In the genomic region with DNA sequence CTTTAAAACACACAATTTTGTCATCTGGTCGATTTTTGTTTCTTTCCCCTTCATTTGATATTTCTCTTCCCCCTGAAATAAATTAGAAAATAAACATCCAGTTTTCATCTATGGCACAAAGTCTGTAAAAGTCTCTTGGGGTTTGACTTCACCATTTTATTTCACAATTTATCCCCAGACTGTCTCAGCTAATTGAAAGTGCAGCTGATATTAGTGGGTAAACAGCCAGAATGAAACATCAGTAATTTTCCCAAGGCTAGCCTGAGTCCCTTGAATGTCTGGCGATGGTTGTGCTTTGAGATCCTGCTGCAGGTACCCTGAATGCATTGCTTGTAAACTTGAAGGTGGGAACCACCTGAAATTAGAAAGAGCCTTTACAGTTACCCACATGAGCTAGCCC, we compare ENCODE assay signal across 27 cellular contexts.
"Had no signal": no experiment of that assay in that cellular context is flagged by ENCODE, and none has a peak within 500 bp of the region (broad histone marks: within the 10 kb centered on the region; RNA-seq: fewer than 3 reads in every experiment).

No MANE protein-coding gene starts in this region.

- H3K4me3 Mint-ChIP-seq: dendritic cell treated with granulocyte-macrophage colony-stimulating factor and Interleukin-4, amounts not matched to agents 40 ng/mL and 50 ng/mL, for 4 days; immature natural killer cell; mesothelial cell of epicardium; naive B cell; natural killer cell treated with Interleukin-12 subunit alpha and Interleukin-12 subunit beta and Interleukin-15 and Interleukin-18, amount 100 ng/mL, for 72 hours; neural crest cell; stimulated activated naive CD8-positive, alpha-beta T cell treated with anti-CD3 and anti-CD28 coated beads, Interleukin-15, amount 100 ng/mL, for 72 hours had no signal

- H3K4me1 Mint-ChIP-seq: immature natural killer cell; naive B cell; stimulated activated naive CD8-positive, alpha-beta T cell treated with anti-CD3 and anti-CD28 coated beads, Interleukin-15, amount 100 ng/mL, for 72 hours had no signal

- H3K9ac ChIP-seq: parathyroid adenoma had no signal

- H3K27ac ChIP-seq: colonic mucosa, parathyroid adenoma, thyroid gland, upper lobe of left lung had no signal

- H3K4me3 ChIP-seq: colonic mucosa, mucosa of descending colon, smooth muscle cell, thyroid gland, upper lobe of left lung had no signal

- DNase-seq: central memory CD4-positive, alpha-beta T cell; colonic mucosa; effector memory CD4-positive, alpha-beta T cell; foreskin melanocyte; hypothalamus; immature natural killer cell; mesenchymal stem cell; mucosa of descending colon; naive B cell; stimulated activated CD4-positive, alpha-beta T cell treated with anti-CD3 and anti-CD28 coated beads, Interleukin-12 subunit alpha, Interleukin-12 subunit beta, amount 100 ng/mL, for 4 hours; stimulated activated CD4-positive, alpha-beta T cell treated with anti-CD3 and anti-CD28 coated beads, Interleukin-1b, Interleukin-23, amount 100 ng/mL, for 48 hours; stimulated activated CD4-positive, alpha-beta T cell treated with anti-CD3 and anti-CD28 coated beads, Interleukin-4, amount 100 ng/mL, for 1 hour; stimulated activated CD8-positive, alpha-beta memory T cell treated with anti-CD3 and anti-CD28 coated beads, Interleukin-4, amount 100 ng/mL, for 48 hours; stimulated activated naive CD4-positive, alpha-beta T cell; stimulated activated naive CD8-positive, alpha-beta T cell treated with anti-CD3 and anti-CD28 coated beads, Interleukin-15, amount 100 ng/mL, for 72 hours; thyroid gland; upper lobe of left lung had no signal

- H3K9me3 Mint-ChIP-seq: dendritic cell treated with granulocyte-macrophage colony-stimulating factor and Interleukin-4, amounts not matched to agents 40 ng/mL and 50 ng/mL, for 4 days; immature natural killer cell; mesothelial cell of epicardium; naive B cell; natural killer cell treated with Interleukin-12 subunit alpha and Interleukin-12 subunit beta and Interleukin-15 and Interleukin-18, amount 100 ng/mL, for 72 hours; neural crest cell; stimulated activated naive CD8-positive, alpha-beta T cell treated with anti-CD3 and anti-CD28 coated beads, Interleukin-15, amount 100 ng/mL, for 72 hours had no signal

- H3K9me3 ChIP-seq: colonic mucosa, mucosa of descending colon, thyroid gland, upper lobe of left lung had no signal

- H3K27ac Mint-ChIP-seq: dendritic cell treated with granulocyte-macrophage colony-stimulating factor and Interleukin-4, amounts not matched to agents 40 ng/mL and 50 ng/mL, for 4 days; immature natural killer cell; mesothelial cell of epicardium; naive B cell; natural killer cell treated with Interleukin-12 subunit alpha and Interleukin-12 subunit beta and Interleukin-15 and Interleukin-18, amount 100 ng/mL, for 72 hours; progenitor cell of endocrine pancreas; stimulated activated naive CD8-positive, alpha-beta T cell treated with anti-CD3 and anti-CD28 coated beads, Interleukin-15, amount 100 ng/mL, for 72 hours had no signal

- FAIRE-seq: keratinocyte, urothelium cell line had no signal

- ATAC-seq: mucosa of descending colon; natural killer cell treated with Interleukin-12 subunit alpha and Interleukin-12 subunit beta and Interleukin-15 and Interleukin-18, amount 100 ng/mL, for 72 hours; sciatic nerve; stimulated activated naive CD8-positive, alpha-beta T cell treated with anti-CD3 and anti-CD28 coated beads, Interleukin-15, amount 100 ng/mL, for 72 hours had no signal

- H3K36me3 ChIP-seq: colonic mucosa, thyroid gland, upper lobe of left lung had no signal

- H3K4me1 ChIP-seq: colonic mucosa, parathyroid adenoma, thyroid gland had no signal

- H3K36me3 Mint-ChIP-seq: immature natural killer cell; mesothelial cell of epicardium; naive B cell; natural killer cell treated with Interleukin-12 subunit alpha and Interleukin-12 subunit beta and Interleukin-15 and Interleukin-18, amount 100 ng/mL, for 72 hours had no signal

- H3K27me3 ChIP-seq: colonic mucosa, thyroid gland, upper lobe of left lung had no signal

- H3K27me3 Mint-ChIP-seq: dendritic cell treated with granulocyte-macrophage colony-stimulating factor and Interleukin-4, amounts not matched to agents 40 ng/mL and 50 ng/mL, for 4 days; progenitor cell of endocrine pancreas; stimulated activated naive CD8-positive, alpha-beta T cell treated with anti-CD3 and anti-CD28 coated beads, Interleukin-15, amount 100 ng/mL, for 72 hours had no signal
